In genomic region chr5:171418982-171419662, GRCh38 we compare ENCODE assay signal across 8 cellular contexts. TPM values are rescaled to one million over a fixed set of nuclear protein-coding genes. Genes with fewer than 3 reads are reported as not detected.
DNase-seq lines count a peak whose midpoint lies in the region; ATAC-seq and TF ChIP-seq lines count a peak whose summit lies in the region.

A gene with protein sequence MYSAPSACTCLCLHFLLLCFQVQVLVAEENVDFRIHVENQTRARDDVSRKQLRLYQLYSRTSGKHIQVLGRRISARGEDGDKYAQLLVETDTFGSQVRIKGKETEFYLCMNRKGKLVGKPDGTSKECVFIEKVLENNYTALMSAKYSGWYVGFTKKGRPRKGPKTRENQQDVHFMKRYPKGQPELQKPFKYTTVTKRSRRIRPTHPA (plus strand): TSS chr5:171419647. CDS start chr5:171420200, 553 bp downstream.

- H3K27ac ChIP-seq in OCI-LY3 (ENCODE audit: low read length) = no peak within 1 kb of the TSS
- no peak within 1 kb of the TSS for H3K27ac ChIP-seq in gastrocnemius medialis

- DNase-seq in NCI-H1417 (lab: John Stamatoyannopoulos, UW) (peak in 2 of 3 experiments; percentile 72), NCI-H1417 treated with DMSO at 0.1 percent for 48 hours (lab: John Stamatoyannopoulos, UW) (no peak), amniotic epithelial cell (ENCODE audit: low read depth) (peak; percentile 78), hepatic stellate cell (ENCODE audit: low spot score) (peak; percentile 38), gastrocnemius medialis (no peak), Ammon's horn (ENCODE audit: low spot score) (no peak)

- H3K4me3 ChIP-seq in OCI-LY3 (ENCODE audit: low read length) = peak within 1 kb of the TSS; percentile 60
- H3K4me3 ChIP-seq in gastrocnemius medialis = peak within 1 kb of the TSS; percentile 43 to 51 (median 46)

- peaks cover 42% of the 10 kb centered on the region for H4K20me1 ChIP-seq in OCI-LY3 (ENCODE audit: insufficient read depth, low read length)

- H3K9me3 ChIP-seq in OCI-LY3 (ENCODE audit: insufficient read depth, low read length) (no peaks in the 10 kb centered on the region), gastrocnemius medialis (no peaks in the 10 kb centered on the region)

- H3K36me3 ChIP-seq in OCI-LY3 (replicated peaks; ENCODE audit: low read depth, low read length) (peaks cover 5% of the 10 kb centered on the region), gastrocnemius medialis (no peaks in the 10 kb centered on the region)

- ATAC-seq in HG02870 (IDR thresholded peaks at IDR 0.05; ENCODE audit: unreplicated experiment) = peak; percentile 39
- ATAC-seq in gastrocnemius medialis = peak in 1 of 2 donors; percentile 19

- H3K79me2 ChIP-seq in OCI-LY3 (ENCODE audit: low read length) = no peaks in the 10 kb centered on the region

- TF ChIP-seq CTCF in OCI-LY3 (IDR thresholded peaks at IDR 0.05; ENCODE audit: low read depth, low read length) (no peak; the same call in 1 of the 2 replicates), gastrocnemius medialis (IDR thresholded peaks at IDR 0.05 in 4 of 5, conservative IDR thresholded peaks at IDR 0.05 in 1 of 5) (no peak)

- H3K27me3 ChIP-seq in OCI-LY3 (ENCODE audit: low read depth, low read length) (no peaks in the 10 kb centered on the region), gastrocnemius medialis (peaks cover 0 to 6% (median 0%) of the 10 kb centered on the region in 3 donors)

- in situ Hi-C loops in gastrocnemius medialis (cut with MboI; ENCODE audit: low sequenced_read_pairs in 4 of 4) = loop anchor here (5.0 to 25.0 kb wide), 5 partner anchors 468 to 618 kb away; no protein-coding TSS in a partner anchor

- no peak within 1 kb of the TSS for H2AFZ ChIP-seq in OCI-LY3 (ENCODE audit: low read depth, low read length)

- no peak for TF ChIP-seq POLR2A in gastrocnemius medialis (IDR thresholded peaks at IDR 0.05)

- peak within 1 kb of the TSS; percentile 73 for H3K4me2 ChIP-seq in OCI-LY3 (ENCODE audit: low read length)

- intact Hi-C loops in gastrocnemius medialis (cut with DNase I; ENCODE audit: low total_unique reads) = loop anchor here (2.0 to 5.0 kb wide), 3 partner anchors 438 to 623 kb away; no protein-coding TSS in a partner anchor

- H3K9ac ChIP-seq in OCI-LY3 (ENCODE audit: low read length) = no peak within 1 kb of the TSS

- H3K4me1 ChIP-seq in OCI-LY3 (ENCODE audit: low read length) = peaks cover 3% of the 10 kb centered on the region; the same call in 1 of the 2 replicates
- H3K4me1 ChIP-seq in gastrocnemius medialis = peaks cover 20 to 21% of the 10 kb centered on the region in 2 donors

RNA-seq across cellular contexts. Expression of the gene that starts here (rescaled TPM):
- total RNA-seq in gastrocnemius medialis = under 1 TPM in 1 of 4 donors, not detected in 3; 0.20 TPM

Comparison
In these comparisons a context has a peak if more than half of its experiments do, and no peak if none do; other contexts are left out.
1. DNase-seq: peak in NCI-H1417 (2 of 3), amniotic epithelial cell (single experiment) and hepatic stellate cell (single experiment); none in NCI-H1417 treated with DMSO at 0.1 percent for 48 hours (single experiment), gastrocnemius medialis (0 of 2) and Ammon's horn (single experiment).